Comparison of ENCODE assay signal across 10 cellular contexts in genomic region chr11:55942785-55943392, GRCh38. TPM values are rescaled to one million over a fixed set of nuclear protein-coding genes. Genes with fewer than 3 reads are reported as not detected.
DNase-seq lines count a peak whose midpoint lies in the region; ATAC-seq lines count a peak whose summit lies in the region.
"Had no signal": no experiment of that assay in that cellular context is flagged by ENCODE, and none has a peak within 500 bp of the region (broad histone marks: within the 10 kb centered on the region; RNA-seq: fewer than 3 reads in every experiment).

No MANE protein-coding gene starts in this region.

- H3K9me3 ChIP-seq in SK-N-MC (ENCODE audit: low read depth, low read length), result no peaks in the 10 kb centered on the region
- H3K9me3 ChIP-seq: BLaER1 treated with 17β-estradiol and CSF1 and Interleukin-3, amounts not matched to agents 10 nM and 100 nM had no signal

- peak; percentile 40 for DNase-seq in NCI-H1694 (lab: John Stamatoyannopoulos, UW)
- DNase-seq in NCI-H1694 treated with DMSO at 0.1 percent for 48 hours (lab: John Stamatoyannopoulos, UW), result no peak
- DNase-seq in HS-5 (ENCODE audit: low read depth), result peak; percentile 14
- peak; percentile 12 for DNase-seq in SK-N-MC (ENCODE audit: low read depth, low spot score)
- peak; percentile 27 for DNase-seq in iris pigment epithelial cell (ENCODE audit: low read depth)
- DNase-seq in germinal center (ENCODE audit: low spot score), result no peak

- H3K27ac ChIP-seq in SK-N-MC, result no peak overlapping the region
- H3K27ac ChIP-seq: BLaER1 treated with 17β-estradiol and CSF1 and Interleukin-3, amounts not matched to agents 10 nM and 100 nM had no signal

- no peak overlapping the region for H3K9ac ChIP-seq in SK-N-MC (ENCODE audit: insufficient read length)
- H3K9ac ChIP-seq: BLaER1 treated with 17β-estradiol and CSF1 and Interleukin-3, amounts not matched to agents 10 nM and 100 nM had no signal

- ATAC-seq in HG03175 (IDR thresholded peaks at IDR 0.05; ENCODE audit: unreplicated experiment) (no peak), esophagus mucosa (no peak)

- H3K4me3 ChIP-seq in SK-N-MC, result no peak overlapping the region
- H3K4me3 ChIP-seq: BLaER1 treated with 17β-estradiol and CSF1 and Interleukin-3, amounts not matched to agents 10 nM and 100 nM had no signal

- H3K36me3 ChIP-seq in SK-N-MC (ENCODE audit: insufficient read depth, low read length), result no peaks in the 10 kb centered on the region
- H3K36me3 ChIP-seq: BLaER1 treated with 17β-estradiol and CSF1 and Interleukin-3, amounts not matched to agents 10 nM and 100 nM had no signal

RNA-seq across cellular contexts. Expression of gene OR5I1, which starts 6.7 kb away (rescaled TPM):
- not detected for total RNA-seq in esophagus mucosa
- total RNA-seq: pulmonary artery endothelial cell had no signal

RNA-seq across cellular contexts. Expression of gene OR10AG1, which starts 26.9 kb away (rescaled TPM):
- total RNA-seq in esophagus mucosa, result not detected
- total RNA-seq: pulmonary artery endothelial cell had no signal

RNA-seq across cellular contexts. Expression of gene OR5W2, which starts 28.5 kb away (rescaled TPM):
- not detected for total RNA-seq in esophagus mucosa
- total RNA-seq: pulmonary artery endothelial cell had no signal

RNA-seq across cellular contexts. Expression of gene OR5F1, which starts 51.5 kb away (rescaled TPM):
- total RNA-seq in esophagus mucosa, result not detected
- total RNA-seq: pulmonary artery endothelial cell had no signal

RNA-seq across cellular contexts. Expression of gene TRIM51, which starts 59.8 kb away (rescaled TPM):
- not detected for total RNA-seq in esophagus mucosa
- total RNA-seq: pulmonary artery endothelial cell had no signal

Comparison
In these comparisons a context has a peak if more than half of its experiments do, and no peak if none do; other contexts are left out.
1. DNase-seq: peak in NCI-H1694 (single experiment), HS-5 (single experiment), SK-N-MC (single experiment) and iris pigment epithelial cell (single experiment); none in NCI-H1694 treated with DMSO at 0.1 percent for 48 hours (single experiment) and germinal center (single experiment).